In the genomic region with DNA sequence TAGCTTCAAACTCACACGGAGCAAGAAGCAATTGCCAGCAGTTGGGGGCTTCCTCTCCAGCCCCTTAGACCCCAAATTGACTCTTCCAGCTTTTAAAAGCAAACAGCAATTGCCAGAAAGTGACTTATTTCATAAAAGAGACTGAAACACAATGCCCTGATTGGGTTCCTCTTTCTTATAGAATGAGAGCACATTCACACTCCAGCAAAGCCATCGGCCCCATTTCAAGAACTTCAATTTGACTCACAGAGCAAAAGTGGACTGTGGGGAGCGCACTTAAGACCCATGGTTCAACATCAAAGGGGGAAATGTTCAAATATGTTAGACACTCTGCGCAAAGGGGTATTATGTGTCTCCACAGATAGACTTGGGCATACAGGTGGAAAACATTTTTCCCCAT, we compare ENCODE assay signal across 24 cellular contexts.
DNase-seq lines count a peak whose midpoint lies in the region; ATAC-seq, FAIRE-seq and TF ChIP-seq lines count a peak whose summit lies in the region.
"Had no signal": no experiment of that assay in that cellular context is flagged by ENCODE, and none has a peak within 500 bp of the region (broad histone marks: within the 10 kb centered on the region; RNA-seq: fewer than 3 reads in every experiment).

No MANE protein-coding gene starts in this region.

- H3K27me3 Mint-ChIP-seq in activated CD4-positive, alpha-beta T cell treated with anti-CD3 and anti-CD28 coated beads, Interleukin-2, amount 10 ng/mL, durations not matched to agents 24 days and 14 days: no peaks in the 10 kb centered on the region
- no peaks in the 10 kb centered on the region for H3K27me3 Mint-ChIP-seq in CD4-positive, alpha-beta memory T cell
- H3K27me3 Mint-ChIP-seq: CD4-positive, CD25-positive, alpha-beta regulatory T cell had no signal

- no peak for TF ChIP-seq EP300 in GM12878 (IDR thresholded peaks at IDR 0.05; ENCODE audit: borderline replicate concordance in 1 of 2, control insufficient read depth in 1 of 2, low read depth in 2 of 2, low read length in 2 of 2)

- no peak overlapping the region for H3K4me3 ChIP-seq in GM12878
- H3K4me3 ChIP-seq in CD4-positive, alpha-beta memory T cell (ENCODE audit: low read length in 2 of 2): no peak overlapping the region
- H3K4me3 ChIP-seq: BLaER1, HAP-1, PC-9, SJCRH30 had no signal

- no peaks in the 10 kb centered on the region for H3K9me3 ChIP-seq in GM12878 (replicated peaks; ENCODE audit: control insufficient read depth, insufficient read depth, low read length)
- H3K9me3 ChIP-seq in CD4-positive, alpha-beta memory T cell (ENCODE audit: control insufficient read depth in 1 of 2, low read length in 2 of 2): no peaks in the 10 kb centered on the region
- H3K9me3 ChIP-seq: BLaER1, HAP-1, SJCRH30 had no signal

- in situ Hi-C loops in GM12878 (cut with MboI): no loop called here

- H3K4me2 ChIP-seq in GM12878 (ENCODE audit: control insufficient read depth, insufficient read depth): no peak overlapping the region
- H3K4me2 ChIP-seq: BLaER1, PC-9 had no signal

- CTCF ChIA-PET in GM12878 (lab: Yijun Ruan, JAX): no interaction called here
- CTCF ChIA-PET in CD4-positive, alpha-beta memory T cell (lab: Charles Lee; ENCODE audit: partially characterized antibody): no interaction called here

- no peak overlapping the region for H3K9ac ChIP-seq in GM12878 (ENCODE audit: control insufficient read depth, insufficient read depth, low read length)
- H3K9ac ChIP-seq: BLaER1 had no signal

- no peaks in the 10 kb centered on the region for H3K27me3 ChIP-seq in GM12878 (replicated peaks in 1 of 2; ENCODE audit: control insufficient read depth in 2 of 2, insufficient read depth in 2 of 2, low read length in 1 of 2)
- H3K27me3 ChIP-seq in CD4-positive, alpha-beta memory T cell (ENCODE audit: insufficient read depth, low read length): no peaks in the 10 kb centered on the region
- H3K27me3 ChIP-seq: BLaER1 had no signal

- no peak for TF ChIP-seq RAD21 in GM12878 (IDR thresholded peaks at IDR 0.05; ENCODE audit: insufficient read depth, low read depth, low read length)

- H3K27ac ChIP-seq in GM12878 (ENCODE audit: control insufficient read depth, insufficient read depth): no peak overlapping the region
- no peak overlapping the region for H3K27ac ChIP-seq in CD4-positive, alpha-beta memory T cell (ENCODE audit: low read depth, low read length)
- H3K27ac ChIP-seq: BLaER1, PC-9, SJCRH30 had no signal

- SMC1A ChIA-PET in GM12878 (lab: Charles Lee; ENCODE audit: uncharacterized antibody, unreplicated experiment): interaction anchor here (1.6 kb wide), 1 partner anchor 9 kb away, joined by 3 read pairs; no protein-coding TSS in a partner anchor

- no peak for FAIRE-seq in GM12878 (lab: Jason Lieb, UNC)
- FAIRE-seq: G401.6 had no signal

- H3K36me3 ChIP-seq in GM12878 (ENCODE audit: control insufficient read depth in 2 of 2, insufficient read depth in 2 of 2, low read length in 1 of 2): no peaks in the 10 kb centered on the region
- H3K36me3 ChIP-seq in CD4-positive, alpha-beta memory T cell (ENCODE audit: insufficient read depth, low read length): no peaks in the 10 kb centered on the region
- H3K36me3 ChIP-seq: BLaER1, HAP-1, SJCRH30 had no signal

- H3K27ac Mint-ChIP-seq in activated CD4-positive, alpha-beta T cell treated with anti-CD3 and anti-CD28 coated beads, Interleukin-2, amount 10 ng/mL, durations not matched to agents 24 days and 14 days: peak overlapping the region; percentile 37
- no peak overlapping the region for H3K27ac Mint-ChIP-seq in CD4-positive, alpha-beta memory T cell
- H3K27ac Mint-ChIP-seq: T-helper 17 cell had no signal

- no peak for DNase-seq in activated CD4-positive, alpha-beta T cell treated with anti-CD3 and anti-CD28 coated beads, Interleukin-2, amount 10 ng/mL, durations not matched to agents 24 days and 14 days
- DNase-seq in activated CD4-positive, alpha-beta T cell treated with anti-CD3 and anti-CD28 coated beads, Interleukin-2, amount 50 U/mL, for 1 hour: no peak
- DNase-seq in MV-4-11 (lab: John Stamatoyannopoulos, UW) (peak; percentile 71), GM12878 (ENCODE audit: low read depth, low spot score) (no peak), COR-L47 (lab: John Stamatoyannopoulos, UW) (no peak)
- no peak for DNase-seq in CD4-positive, alpha-beta memory T cell
- DNase-seq: CD4-positive, CD25-positive, alpha-beta regulatory T cell; GOT3; KBM-7; MM.1S; NCI-H1694; NCI-H2029 treated with DMSO at 0.1 percent for 48 hours; NCI-H69; PC-9; SJCRH30; T-helper 17 cell; T1000 had no signal

- POLR2A ChIA-PET in GM12878 (lab: Charles Lee): no interaction called here
- POLR2A ChIA-PET in CD4-positive, alpha-beta memory T cell (lab: Charles Lee; ENCODE audit: partially characterized antibody): no interaction called here

- intact Hi-C loops in activated CD4-positive, alpha-beta T cell treated with anti-CD3 and anti-CD28 coated beads, Interleukin-2, amount 10 ng/mL, durations not matched to agents 24 days and 14 days (cut with micrococcal nuclease): no loop called here
- intact Hi-C loops in GM12878 (cut with micrococcal nuclease; ENCODE audit: unreplicated experiment): no loop called here
- intact Hi-C loops in CD4-positive, alpha-beta memory T cell (cut with micrococcal nuclease): no loop called here

- no peak overlapping the region for H3K4me3 Mint-ChIP-seq in activated CD4-positive, alpha-beta T cell treated with anti-CD3 and anti-CD28 coated beads, Interleukin-2, amount 10 ng/mL, durations not matched to agents 24 days and 14 days
- H3K4me3 Mint-ChIP-seq in CD4-positive, alpha-beta memory T cell: no peak overlapping the region
- H3K4me3 Mint-ChIP-seq: CD4-positive, CD25-positive, alpha-beta regulatory T cell; T-helper 17 cell had no signal

- no peaks in the 10 kb centered on the region for H3K4me1 Mint-ChIP-seq in activated CD4-positive, alpha-beta T cell treated with anti-CD3 and anti-CD28 coated beads, Interleukin-2, amount 10 ng/mL, durations not matched to agents 24 days and 14 days
- no peaks in the 10 kb centered on the region for H3K4me1 Mint-ChIP-seq in CD4-positive, alpha-beta memory T cell
- H3K4me1 Mint-ChIP-seq: CD4-positive, CD25-positive, alpha-beta regulatory T cell; T-helper 17 cell had no signal

- no peaks in the 10 kb centered on the region for H3K36me3 Mint-ChIP-seq in activated CD4-positive, alpha-beta T cell treated with anti-CD3 and anti-CD28 coated beads, Interleukin-2, amount 10 ng/mL, durations not matched to agents 24 days and 14 days (ENCODE audit: low read depth)
- H3K36me3 Mint-ChIP-seq in CD4-positive, alpha-beta memory T cell: no peaks in the 10 kb centered on the region
- H3K36me3 Mint-ChIP-seq: CD4-positive, CD25-positive, alpha-beta regulatory T cell had no signal

- H3K79me2 ChIP-seq in GM12878 (ENCODE audit: control insufficient read depth, insufficient read depth, low read length): no peaks in the 10 kb centered on the region

- no peak for TF ChIP-seq CTCF in GM12878 (IDR thresholded peaks at IDR 0.05 in 2 of 3, conservative IDR thresholded peaks at IDR 0.05 in 1 of 3; ENCODE audit: control insufficient read depth in 2 of 3, extremely low read depth in 1 of 3, insufficient read depth in 1 of 3, low read depth in 3 of 3, low read length in 3 of 3)

- no peak overlapping the region for H2AFZ ChIP-seq in GM12878 (ENCODE audit: control insufficient read depth, low read depth, low read length)
- H2AFZ ChIP-seq: PC-9 had no signal

- no peaks in the 10 kb centered on the region for H3K9me3 Mint-ChIP-seq in activated CD4-positive, alpha-beta T cell treated with anti-CD3 and anti-CD28 coated beads, Interleukin-2, amount 10 ng/mL, durations not matched to agents 24 days and 14 days
- H3K9me3 Mint-ChIP-seq in CD4-positive, alpha-beta memory T cell: no peaks in the 10 kb centered on the region

- no peaks in the 10 kb centered on the region for H4K20me1 ChIP-seq in GM12878 (ENCODE audit: control insufficient read depth, insufficient read depth)
- H4K20me1 ChIP-seq: BLaER1 had no signal

- peaks cover 4% of the 10 kb centered on the region; the same call in 1 of the 2 replicates for H3K4me1 ChIP-seq in GM12878 (ENCODE audit: control insufficient read depth, insufficient read depth, low read length)
- H3K4me1 ChIP-seq in CD4-positive, alpha-beta memory T cell (ENCODE audit: insufficient read depth, low read length): no peaks in the 10 kb centered on the region
- H3K4me1 ChIP-seq: HAP-1, SJCRH30 had no signal

- 30% methylated on average over 4 of the region's 4 CpGs for WGBS in GM12878 (ENCODE audit: insufficient coverage, insufficient replicate concordance, low lambda C conversion rate, missing lambda C conversion rate)

- TF ChIP-seq POLR2A in GM12878 (IDR thresholded peaks at IDR 0.05; ENCODE audit: low read depth, low read length): no peak

- peak; percentile 65 for ATAC-seq in HG02852 (IDR thresholded peaks at IDR 0.05; ENCODE audit: unreplicated experiment)
- no peak for ATAC-seq in GM12878
- no peak for ATAC-seq in GM21360 (IDR thresholded peaks at IDR 0.05; ENCODE audit: unreplicated experiment)
- ATAC-seq: Right ventricle myocardium inferior, SK-N-SH treated with all-trans-retinoic acid at 6 μM for 48 hours, T-helper 17 cell had no signal

- BruUV-seq in GM12878 (replicated peaks; lab: Mats Ljungman, UMichigan): no TSS peak

- RAD21 ChIA-PET in GM12878 (lab: Charles Lee; ENCODE audit: unreplicated experiment): no interaction called here

TF ChIP-seq in GM12878, 131 proteins besides CTCF, POLR2A, EP300 and RAD21:
- TF ChIP-seq PML (IDR thresholded peaks at IDR 0.05; ENCODE audit: low read length) (no peak), SPI1 (IDR thresholded peaks at IDR 0.05; ENCODE audit: borderline replicate concordance, insufficient read depth, low read depth, low read length) (peak; percentile 50; the same call in 1 of the 2 replicates)
